8 cellular contexts compared by ENCODE assay signal in genomic region chr19:11087870-11088507, GRCh38. TPM values are rescaled to one million over a fixed set of nuclear protein-coding genes. Genes with fewer than 3 reads are reported as not detected.
A peak's percentile ranks its signal among the peaks of the same experiment; 100 is the strongest.
DNase-seq lines count a peak whose midpoint lies in the region; ATAC-seq and TF ChIP-seq lines count a peak whose summit lies in the region.

No MANE protein-coding gene starts in this region.

- H3K4me1 Mint-ChIP-seq in Calu3 (ENCODE audit: low read depth, unreplicated experiment): peaks cover 7% of the 10 kb centered on the region
- H3K4me1 Mint-ChIP-seq in stimulated activated memory B cell treated with anti-CD40 and anti-IgM and Interleukin-4, amounts not matched to agents 10 μg/mL and 1 μg/mL and 100 μg/mL, for 72 hours: peaks cover 13% of the 10 kb centered on the region

- H2AFZ ChIP-seq in osteoblast (ENCODE audit: low read length): no peak overlapping the region

- no peaks in the 10 kb centered on the region for H3K27me3 Mint-ChIP-seq in Calu3 (ENCODE audit: unreplicated experiment)
- peaks cover 9% of the 10 kb centered on the region for H3K27me3 Mint-ChIP-seq in stimulated activated memory B cell treated with anti-CD40 and anti-IgM and Interleukin-4, amounts not matched to agents 10 μg/mL and 1 μg/mL and 100 μg/mL, for 72 hours

- H3K9me3 ChIP-seq in Peyer's patch: peaks cover 0 to 6% (median 0%) of the 10 kb centered on the region in 4 donors
- H3K9me3 ChIP-seq in osteoblast (ENCODE audit: low read depth, low read length): no peaks in the 10 kb centered on the region

- peak overlapping the region; percentile 91 for H3K27ac Mint-ChIP-seq in Calu3 (ENCODE audit: unreplicated experiment)
- H3K27ac Mint-ChIP-seq in stimulated activated memory B cell treated with anti-CD40 and anti-IgM and Interleukin-4, amounts not matched to agents 10 μg/mL and 1 μg/mL and 100 μg/mL, for 72 hours: no peak overlapping the region

- peaks cover 24% of the 10 kb centered on the region for H3K79me2 ChIP-seq in osteoblast (ENCODE audit: insufficient read depth, low read length)

- H3K27ac ChIP-seq in Peyer's patch (peak overlapping the region in 3 of 4 donors; percentile 96 to 99 (median 98)), epithelial cell of prostate (peak overlapping the region; percentile 100), osteoblast (ENCODE audit: low read depth, low read length) (peak overlapping the region; percentile 92)

- no peaks in the 10 kb centered on the region for H3K9me3 Mint-ChIP-seq in Calu3 (ENCODE audit: low read depth, unreplicated experiment)
- H3K9me3 Mint-ChIP-seq in stimulated activated memory B cell treated with anti-CD40 and anti-IgM and Interleukin-4, amounts not matched to agents 10 μg/mL and 1 μg/mL and 100 μg/mL, for 72 hours: no peaks in the 10 kb centered on the region

- no peak for TF ChIP-seq POLR2A in Peyer's patch (IDR thresholded peaks at IDR 0.05)

- peaks cover 53% of the 10 kb centered on the region for H3K36me3 Mint-ChIP-seq in Calu3 (ENCODE audit: insufficient read depth, unreplicated experiment)
- H3K36me3 Mint-ChIP-seq in stimulated activated memory B cell treated with anti-CD40 and anti-IgM and Interleukin-4, amounts not matched to agents 10 μg/mL and 1 μg/mL and 100 μg/mL, for 72 hours: no peaks in the 10 kb centered on the region

- ATAC-seq in HG02610 (IDR thresholded peaks at IDR 0.05; ENCODE audit: unreplicated experiment): no peak
- no peak for ATAC-seq in stimulated activated memory B cell treated with anti-CD40 and anti-IgM and Interleukin-4, amounts not matched to agents 10 μg/mL and 1 μg/mL and 100 μg/mL, for 72 hours

- TF ChIP-seq CTCF in Calu3 (IDR thresholded peaks at IDR 0.05; ENCODE audit: unreplicated experiment) (no peak), Peyer's patch (IDR thresholded peaks at IDR 0.05) (no peak), osteoblast (IDR thresholded peaks at IDR 0.05; ENCODE audit: extremely low read depth, low read depth, low read length) (no peak)

- peaks cover 8% of the 10 kb centered on the region for H4K20me1 ChIP-seq in osteoblast (ENCODE audit: insufficient read depth, low read length)

- peak overlapping the region; percentile 98 for H3K4me2 ChIP-seq in osteoblast (ENCODE audit: insufficient read depth, low read length)

- BruUV-seq in Calu3 (replicated peaks; lab: Mats Ljungman, UMichigan): no TSS peak

- H3K4me3 Mint-ChIP-seq in Calu3 (ENCODE audit: low read depth, unreplicated experiment): peak overlapping the region; percentile 84
- no peak overlapping the region for H3K4me3 Mint-ChIP-seq in stimulated activated memory B cell treated with anti-CD40 and anti-IgM and Interleukin-4, amounts not matched to agents 10 μg/mL and 1 μg/mL and 100 μg/mL, for 72 hours

- H3K4me3 ChIP-seq in Peyer's patch (peak overlapping the region in 1 of 4 donors; percentile 70), osteoblast (ENCODE audit: insufficient read depth, low read length) (no peak overlapping the region)

- H3K27me3 ChIP-seq in Peyer's patch (no peaks in the 10 kb centered on the region), osteoblast (ENCODE audit: insufficient read depth, low read length) (no peaks in the 10 kb centered on the region)

- DNase-seq in Calu3 (no peak), Peyer's patch (no peak), epithelial cell of prostate (ENCODE audit: low read depth, low spot score) (no peak), osteoblast (ENCODE audit: insufficient read length, low spot score, missing footprints) (no peak), ureter (ENCODE audit: low spot score) (no peak), Ammon's horn (ENCODE audit: low spot score) (no peak)

- H3K36me3 ChIP-seq in Peyer's patch (no peaks in the 10 kb centered on the region), osteoblast (ENCODE audit: insufficient read depth, low read length) (peaks cover 3% of the 10 kb centered on the region)

- H3K4me1 ChIP-seq in Peyer's patch: peaks cover 0 to 40% (median 3%) of the 10 kb centered on the region in 4 donors
- H3K4me1 ChIP-seq in osteoblast (ENCODE audit: insufficient read depth, low read length): peaks cover 55% of the 10 kb centered on the region

- CTCF ChIA-PET in Calu3 (lab: Charles Lee): interaction anchor here (1.3 to 1.4 kb wide), 2 partner anchors 52 to 146 kb away, joined by 3 to 4 read pairs; no protein-coding TSS in a partner anchor

- intact Hi-C loops in Calu3 (cut with micrococcal nuclease; ENCODE audit: unreplicated experiment): loop anchor here (2.0 kb wide), 1 partner anchor 45 kb away; no protein-coding TSS in a partner anchor

RNA-seq across cellular contexts. Expression of gene LDLR, which starts 1.3 kb away (rescaled TPM):
- total RNA-seq in Calu3 (2022) (289 and 294 TPM in 2 replicates), Peyer's patch (100 to 1,000 TPM in 3 of 4 donors, 10 to 100 TPM in 1; 75.7 to 209 (median 156) TPM), osteoblast (313 and 326 TPM in 2 replicates), ureter (78.2 TPM)
